Comparison of ENCODE assay signal across 13 cellular contexts in the genomic region with DNA sequence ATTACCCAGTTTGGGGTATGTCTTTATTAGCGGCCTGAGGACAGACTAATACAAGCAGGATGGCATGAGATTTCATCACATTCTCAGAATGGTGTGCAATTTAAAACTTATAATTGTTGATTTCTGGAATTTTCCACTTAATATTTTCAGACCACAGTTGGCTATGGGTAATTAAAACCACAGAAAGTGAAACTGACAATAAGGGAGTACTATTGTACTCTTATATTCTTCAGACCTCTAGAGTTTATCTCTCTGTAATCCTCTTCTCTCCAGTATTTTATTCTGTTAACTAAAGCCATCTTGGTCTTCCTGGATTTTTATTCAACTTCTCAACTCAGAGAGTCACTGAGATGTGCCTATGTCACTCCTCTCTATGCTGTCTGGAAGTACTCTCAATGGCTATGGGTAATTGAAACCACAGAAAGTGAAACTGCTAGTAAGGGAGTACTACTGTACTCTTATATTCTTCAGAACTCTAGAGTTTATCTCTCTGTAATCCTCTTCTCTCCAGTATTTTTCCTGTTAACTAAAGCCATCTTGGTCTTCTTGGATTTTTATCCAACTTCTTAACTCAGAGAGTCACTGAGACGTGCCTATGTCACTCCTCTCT.
DNase-seq lines count a peak whose midpoint lies in the region; ATAC-seq and TF ChIP-seq lines count a peak whose summit lies in the region.
"Had no signal": no experiment of that assay in that cellular context is flagged by ENCODE, and none has a peak within 500 bp of the region (broad histone marks: within the 10 kb centered on the region; RNA-seq: fewer than 3 reads in every experiment).

No MANE protein-coding gene starts in this region.

- DNase-seq in GM12865 (ENCODE audit: low read depth) = peak; percentile 12
- DNase-seq in Karpas-422 = no peak
- DNase-seq in activated naive CD4-positive, alpha-beta T cell treated with Interleukin-2 at 50 U/mL for 16 hours = no peak
- DNase-seq in NCI-H748 treated with DMSO at 0.1 percent for 48 hours (lab: John Stamatoyannopoulos, UW) = no peak
- DNase-seq in SHP77 (lab: John Stamatoyannopoulos, UW) = no peak
- DNase-seq in endothelial cell (ENCODE audit: low spot score) = no peak
- DNase-seq: amygdala; lower lobe of right lung; NCI-H524 treated with DMSO at 0.1 percent for 48 hours; posterior cingulate gyrus; stimulated activated CD4-positive, alpha-beta T cell treated with anti-CD3 and anti-CD28 coated beads, Interleukin-2, amount 100 ng/mL, for 48 hours had no signal

- H3K27me3 ChIP-seq in Karpas-422 (ENCODE audit: low read length) = no peaks in the 10 kb centered on the region; the same call in 1 of the 2 replicates

- no peaks in the 10 kb centered on the region for H4K20me1 ChIP-seq in Karpas-422 (ENCODE audit: insufficient read depth, low read depth, low read length)

- H3K4me3 ChIP-seq in GM12865 (ENCODE audit: low read depth, low read length) = no peak overlapping the region
- H3K4me3 ChIP-seq in Karpas-422 (ENCODE audit: low read length) = no peak overlapping the region
- H3K4me3 ChIP-seq: lower lobe of right lung had no signal

- no peaks in the 10 kb centered on the region for H3K36me3 Mint-ChIP-seq in endothelial cell (ENCODE audit: low read depth, unreplicated experiment)

- H3K27ac ChIP-seq in Karpas-422 (ENCODE audit: low read length) = no peak overlapping the region
- H3K27ac ChIP-seq: lower lobe of right lung had no signal

- H3K9me2 ChIP-seq in Karpas-422 (replicated peaks; ENCODE audit: insufficient read depth, low read length) = no peaks in the 10 kb centered on the region

- H3K4me2 ChIP-seq in Karpas-422 (ENCODE audit: low read depth, low read length, poor library complexity, severe bottlenecking) = peak overlapping the region; percentile 21

- peaks cover 7% of the 10 kb centered on the region for H3K4me1 Mint-ChIP-seq in endothelial cell (ENCODE audit: unreplicated experiment)

- ATAC-seq in GM19438 (IDR thresholded peaks at IDR 0.05; ENCODE audit: low read depth, unreplicated experiment) (peak; percentile 99), HG02970 (IDR thresholded peaks at IDR 0.05; ENCODE audit: low FRiP score, unreplicated experiment) (peak; percentile 88)
- ATAC-seq: lower lobe of right lung had no signal

- no peaks in the 10 kb centered on the region for H3K27me3 Mint-ChIP-seq in endothelial cell (ENCODE audit: unreplicated experiment)

- H3K27ac Mint-ChIP-seq in endothelial cell (ENCODE audit: unreplicated experiment) = no peak overlapping the region

- no peaks in the 10 kb centered on the region for H3K36me3 ChIP-seq in Karpas-422 (ENCODE audit: insufficient read depth, low read length)
- H3K36me3 ChIP-seq: lower lobe of right lung had no signal

- no peaks in the 10 kb centered on the region for H3K79me2 ChIP-seq in Karpas-422 (ENCODE audit: low read length)

- no peak overlapping the region for H3K4me3 Mint-ChIP-seq in endothelial cell (ENCODE audit: unreplicated experiment)

- 0 out of 2 replicates have a peak, but pooled peaks cover 2% of the 10 kb centered on the region for H3K4me1 ChIP-seq in Karpas-422 (ENCODE audit: low read length)
- H3K4me1 ChIP-seq: lower lobe of right lung had no signal

- H2AFZ ChIP-seq in Karpas-422 (ENCODE audit: low read length) = 0 out of 2 replicates have a peak overlapping the region, but pooled peaks have one; percentile 18

- no peak for TF ChIP-seq CTCF in GM12865 (IDR thresholded peaks at IDR 0.05; ENCODE audit: insufficient read depth, low read depth, low read length, missing control alignments)
- no peak for TF ChIP-seq CTCF in endothelial cell (IDR thresholded peaks at IDR 0.05; ENCODE audit: unreplicated experiment)

- H3K9ac ChIP-seq in Karpas-422 (ENCODE audit: low read length) = no peak overlapping the region

- H3K9me3 Mint-ChIP-seq in endothelial cell (ENCODE audit: unreplicated experiment) = no peaks in the 10 kb centered on the region

- no peaks in the 10 kb centered on the region for H3K9me3 ChIP-seq in Karpas-422 (ENCODE audit: low read length)
- H3K9me3 ChIP-seq: lower lobe of right lung had no signal
